8 cellular contexts compared by ENCODE assay signal in genomic region chr12:64608901-64609542, GRCh38. TPM values are rescaled to one million over a fixed set of nuclear protein-coding genes. Genes with fewer than 3 reads are reported as not detected.
DNase-seq lines count a peak whose midpoint lies in the region; ATAC-seq and FAIRE-seq lines count a peak whose summit lies in the region.

No MANE protein-coding gene starts in this region.

- no peaks in the 10 kb centered on the region for H3K9me3 Mint-ChIP-seq in activated CD8-positive, alpha-beta T cell treated with anti-CD3 and anti-CD28 coated beads, Interleukin-2, amount 10 ng/mL, durations not matched to agents 7 days and 5 days (ENCODE audit: insufficient read depth)
- H3K9me3 Mint-ChIP-seq in natural killer cell treated with Interleukin-12 subunit alpha and Interleukin-12 subunit beta and Interleukin-15 and Interleukin-18, amount 100 ng/mL, for 72 hours = no peaks in the 10 kb centered on the region

- H3K4me3 Mint-ChIP-seq in activated CD8-positive, alpha-beta T cell treated with anti-CD3 and anti-CD28 coated beads, Interleukin-2, amount 10 ng/mL, durations not matched to agents 7 days and 5 days = peak overlapping the region; percentile 81
- H3K4me3 Mint-ChIP-seq in natural killer cell treated with Interleukin-12 subunit alpha and Interleukin-12 subunit beta and Interleukin-15 and Interleukin-18, amount 100 ng/mL, for 72 hours = peak overlapping the region; percentile 97

- DNase-seq in ACHN = peak; percentile 84
- peak; percentile 38 for DNase-seq in GM18507 (ENCODE audit: extremely low spot score, insufficient read length, low read depth)
- DNase-seq in NCI-H748 treated with DMSO at 0.1 percent for 48 hours (lab: John Stamatoyannopoulos, UW) = peak; percentile 54
- peak; percentile 63 for DNase-seq in activated CD8-positive, alpha-beta T cell treated with anti-CD3 and anti-CD28 coated beads, Interleukin-2, amount 10 ng/mL, durations not matched to agents 7 days and 5 days
- DNase-seq in natural killer cell treated with Interleukin-12 subunit alpha and Interleukin-12 subunit beta and Interleukin-15 and Interleukin-18, amount 100 ng/mL, for 72 hours (ENCODE audit: low spot score) = no peak
- no peak for DNase-seq in mesenteric fat pad (ENCODE audit: low spot score)

- no peaks in the 10 kb centered on the region for H3K27me3 Mint-ChIP-seq in activated CD8-positive, alpha-beta T cell treated with anti-CD3 and anti-CD28 coated beads, Interleukin-2, amount 10 ng/mL, durations not matched to agents 7 days and 5 days (ENCODE audit: low read depth)
- H3K27me3 Mint-ChIP-seq in natural killer cell treated with Interleukin-12 subunit alpha and Interleukin-12 subunit beta and Interleukin-15 and Interleukin-18, amount 100 ng/mL, for 72 hours = no peaks in the 10 kb centered on the region

- peak overlapping the region; percentile 96 for H3K27ac Mint-ChIP-seq in activated CD8-positive, alpha-beta T cell treated with anti-CD3 and anti-CD28 coated beads, Interleukin-2, amount 10 ng/mL, durations not matched to agents 7 days and 5 days
- peak overlapping the region; percentile 80 to 85 for H3K27ac Mint-ChIP-seq in natural killer cell treated with Interleukin-12 subunit alpha and Interleukin-12 subunit beta and Interleukin-15 and Interleukin-18, amount 100 ng/mL, for 72 hours

- POLR2A ChIA-PET in activated CD8-positive, alpha-beta T cell treated with anti-CD3 and anti-CD28 coated beads, Interleukin-2, amount 10 ng/mL, durations not matched to agents 7 days and 5 days (lab: Charles Lee) = interaction anchor here (0.6 to 3.3 kb wide), 9 partner anchors 25 to 560 kb away, joined by 3 to 24 read pairs (median 4); partner anchors contain the start of genes GNS and LEMD3

- peaks cover 28% of the 10 kb centered on the region for H3K4me1 Mint-ChIP-seq in activated CD8-positive, alpha-beta T cell treated with anti-CD3 and anti-CD28 coated beads, Interleukin-2, amount 10 ng/mL, durations not matched to agents 7 days and 5 days (ENCODE audit: low read depth)
- peaks cover 16 to 28% of the 10 kb centered on the region in 2 donors for H3K4me1 Mint-ChIP-seq in natural killer cell treated with Interleukin-12 subunit alpha and Interleukin-12 subunit beta and Interleukin-15 and Interleukin-18, amount 100 ng/mL, for 72 hours (ENCODE audit: low read depth in 2 of 2)

- ATAC-seq in HG03025 (IDR thresholded peaks at IDR 0.05; ENCODE audit: low FRiP score, unreplicated experiment) (peak; percentile 31), esophagus mucosa (peak; percentile 78)
- peak; percentile 35 for ATAC-seq in activated CD8-positive, alpha-beta T cell treated with anti-CD3 and anti-CD28 coated beads, Interleukin-2, amount 10 ng/mL, durations not matched to agents 7 days and 5 days
- no peak for ATAC-seq in natural killer cell treated with Interleukin-12 subunit alpha and Interleukin-12 subunit beta and Interleukin-15 and Interleukin-18, amount 100 ng/mL, for 72 hours

- CTCF ChIA-PET in activated CD8-positive, alpha-beta T cell treated with anti-CD3 and anti-CD28 coated beads, Interleukin-2, amount 10 ng/mL, durations not matched to agents 7 days and 5 days (lab: Charles Lee) = interaction anchor here (0.6 to 8.3 kb wide), 24 partner anchors 10 to 1694 kb away, joined by 3 to 100 read pairs (median 4); no protein-coding TSS in a partner anchor

- in situ Hi-C loops in ACHN (cut with HindIII; ENCODE audit: low pct_ligation_motif_present, low pct_unique_long_range_greater_than_20kb, low sequenced_read_pairs) = no loop called here

- H3K36me3 Mint-ChIP-seq in activated CD8-positive, alpha-beta T cell treated with anti-CD3 and anti-CD28 coated beads, Interleukin-2, amount 10 ng/mL, durations not matched to agents 7 days and 5 days (ENCODE audit: low read depth) = peaks cover 25% of the 10 kb centered on the region
- peaks cover 6% of the 10 kb centered on the region for H3K36me3 Mint-ChIP-seq in natural killer cell treated with Interleukin-12 subunit alpha and Interleukin-12 subunit beta and Interleukin-15 and Interleukin-18, amount 100 ng/mL, for 72 hours

- peak; percentile 77 for FAIRE-seq in GM18507 (lab: Jason Lieb, UNC)

RNA-seq across cellular contexts. Expression of gene RASSF3, which starts 1.3 kb away (rescaled TPM):
- 10 to 100 TPM; 61.7 to 63.7 TPM for total RNA-seq in activated CD8-positive, alpha-beta T cell treated with anti-CD3 and anti-CD28 coated beads, Interleukin-2, amount 10 ng/mL, durations not matched to agents 7 days and 5 days
- total RNA-seq in esophagus mucosa (13.4 TPM), mesenteric fat pad (90.6 TPM)
- 10 to 100 TPM; 64.3 to 92.1 TPM for total RNA-seq in natural killer cell treated with Interleukin-12 subunit alpha and Interleukin-12 subunit beta and Interleukin-15 and Interleukin-18, amount 100 ng/mL, for 72 hours

Comparison
In these comparisons a context has a peak if more than half of its experiments do, and no peak if none do; other contexts are left out.
1. DNase-seq: peak in ACHN (single experiment), GM18507 (single experiment), NCI-H748 treated with DMSO at 0.1 percent for 48 hours (single experiment) and activated CD8-positive, alpha-beta T cell treated with anti-CD3 and anti-CD28 coated beads, Interleukin-2, amount 10 ng/mL, durations not matched to agents 7 days and 5 days (single experiment); none in natural killer cell treated with Interleukin-12 subunit alpha and Interleukin-12 subunit beta and Interleukin-15 and Interleukin-18, amount 100 ng/mL, for 72 hours (single experiment) and mesenteric fat pad (single experiment).
2. ATAC-seq: peak in HG03025 (single experiment), activated CD8-positive, alpha-beta T cell treated with anti-CD3 and anti-CD28 coated beads, Interleukin-2, amount 10 ng/mL, durations not matched to agents 7 days and 5 days (single experiment) and esophagus mucosa (single experiment); none in natural killer cell treated with Interleukin-12 subunit alpha and Interleukin-12 subunit beta and Interleukin-15 and Interleukin-18, amount 100 ng/mL, for 72 hours (0 of 2).